Comparison of ENCODE assay signal across 19 cellular contexts in genomic region chr10:7474388-7474787, GRCh38.
"Had no signal": no experiment of that assay in that cellular context is flagged by ENCODE, and none has a peak within 500 bp of the region (broad histone marks: within the 10 kb centered on the region; RNA-seq: fewer than 3 reads in every experiment).

No MANE protein-coding gene starts in this region.

- ATAC-seq: activated T-cell treated with anti-CD3 and anti-CD28 coated beads, Interleukin-2, amount 50 U/mL, for 72 hours; esophagus mucosa; gastrocnemius medialis; stimulated activated naive CD8-positive, alpha-beta T cell treated with anti-CD3 and anti-CD28 coated beads, Interleukin-15, Interleukin-2, amounts not matched to agents 100 U/mL and 50 U/mL, for 24 hours had no signal

- H3K9me3 ChIP-seq: gastrocnemius medialis, heart right ventricle, left ventricle myocardium inferior, prostate gland, right atrium auricular region had no signal

- H3K36me3 ChIP-seq: gastrocnemius medialis, heart right ventricle, left ventricle myocardium inferior, prostate gland, right atrium auricular region had no signal

- H3K4me3 ChIP-seq: gastrocnemius medialis, heart right ventricle, prostate gland, right atrium auricular region had no signal

- DNase-seq: activated CD4-positive, alpha-beta T cell treated with anti-CD3 and anti-CD28 coated beads for 1 hour; activated CD4-positive, alpha-beta T cell treated with anti-CD3 and anti-CD28 coated beads, Interleukin-2, amount 50 U/mL, for 4 hours; activated gamma-delta T cell; activated T-cell treated with anti-CD3 and anti-CD28 coated beads, Interleukin-2, amount 50 U/mL, for 72 hours; effector CD8-positive, alpha-beta T cell; gastrocnemius medialis; heart right ventricle; immature natural killer cell; kidney glomerular epithelial cell; left ventricle myocardium inferior; mammary epithelial cell; stimulated activated CD4-positive, alpha-beta T cell treated with anti-CD3 and anti-CD28 coated beads, Interleukin-2, amount 100 ng/mL, for 24 hours; stimulated activated naive CD8-positive, alpha-beta T cell treated with anti-CD3 and anti-CD28 coated beads, Interleukin-15, Interleukin-2, amounts not matched to agents 100 U/mL and 50 U/mL, for 24 hours; substantia nigra; trophoblast cell had no signal

- H3K4me1 ChIP-seq: prostate gland had no signal

- H3K27me3 ChIP-seq: right atrium auricular region had no signal

- H3K27ac ChIP-seq: gastrocnemius medialis, heart right ventricle, prostate gland, right atrium auricular region, VCaP had no signal
